In the genomic region with DNA sequence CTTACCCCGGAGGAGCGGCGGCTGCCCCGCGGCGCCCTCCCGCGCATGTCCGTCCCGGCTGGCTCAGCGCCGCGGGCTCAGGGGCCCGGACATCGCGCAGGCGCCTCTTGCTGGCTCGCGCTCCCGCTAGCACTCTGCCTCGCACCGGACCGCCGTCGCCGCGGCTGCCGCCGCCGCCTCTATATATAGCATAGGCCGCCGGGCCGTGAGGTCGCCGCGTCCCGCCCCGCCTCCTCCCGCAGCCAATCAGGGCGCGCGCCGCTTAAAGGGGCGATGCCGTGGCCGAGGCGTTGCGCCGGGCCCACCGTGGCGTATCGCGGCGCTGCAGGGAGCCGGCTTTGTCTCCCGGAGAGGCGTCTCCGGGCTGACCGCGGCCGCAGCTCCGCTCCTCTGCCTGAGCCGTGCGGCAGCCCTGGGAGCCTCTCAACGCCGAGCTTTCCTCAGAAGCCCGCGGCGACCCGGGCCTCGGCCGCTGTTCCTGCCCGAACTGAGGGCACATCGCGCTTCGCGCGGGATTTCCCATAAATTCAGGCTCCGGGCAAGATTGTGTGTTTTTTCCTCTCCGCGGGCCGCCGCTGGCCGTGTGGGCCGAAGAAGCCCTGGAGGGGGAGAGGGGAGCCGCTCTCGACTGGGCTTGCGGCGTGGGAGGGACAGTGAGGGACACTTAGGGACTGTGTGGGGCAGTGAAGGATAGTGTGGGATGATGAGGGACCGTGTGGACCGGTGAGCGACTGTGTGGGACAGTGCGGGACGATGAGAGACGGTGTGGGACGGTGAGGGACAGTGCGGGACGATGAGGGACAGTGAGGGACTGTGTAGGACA, we compare ENCODE assay signal across 1 cellular context.
A peak's percentile ranks its signal among the peaks of the same experiment; 100 is the strongest.
TF ChIP-seq lines count a peak whose summit lies in the region.

TSS of gene ERRFI1 (minus strand) at position 157 of the 823 bp plus-strand sequence. CDS start 10,690 bp downstream, outside the sequence.

TF ChIP-seq in HEK293, 187 proteins besides CTCF, POLR2A, EP300 and RAD21 (continued from another document):
- TF ChIP-seq, protein P1, sequence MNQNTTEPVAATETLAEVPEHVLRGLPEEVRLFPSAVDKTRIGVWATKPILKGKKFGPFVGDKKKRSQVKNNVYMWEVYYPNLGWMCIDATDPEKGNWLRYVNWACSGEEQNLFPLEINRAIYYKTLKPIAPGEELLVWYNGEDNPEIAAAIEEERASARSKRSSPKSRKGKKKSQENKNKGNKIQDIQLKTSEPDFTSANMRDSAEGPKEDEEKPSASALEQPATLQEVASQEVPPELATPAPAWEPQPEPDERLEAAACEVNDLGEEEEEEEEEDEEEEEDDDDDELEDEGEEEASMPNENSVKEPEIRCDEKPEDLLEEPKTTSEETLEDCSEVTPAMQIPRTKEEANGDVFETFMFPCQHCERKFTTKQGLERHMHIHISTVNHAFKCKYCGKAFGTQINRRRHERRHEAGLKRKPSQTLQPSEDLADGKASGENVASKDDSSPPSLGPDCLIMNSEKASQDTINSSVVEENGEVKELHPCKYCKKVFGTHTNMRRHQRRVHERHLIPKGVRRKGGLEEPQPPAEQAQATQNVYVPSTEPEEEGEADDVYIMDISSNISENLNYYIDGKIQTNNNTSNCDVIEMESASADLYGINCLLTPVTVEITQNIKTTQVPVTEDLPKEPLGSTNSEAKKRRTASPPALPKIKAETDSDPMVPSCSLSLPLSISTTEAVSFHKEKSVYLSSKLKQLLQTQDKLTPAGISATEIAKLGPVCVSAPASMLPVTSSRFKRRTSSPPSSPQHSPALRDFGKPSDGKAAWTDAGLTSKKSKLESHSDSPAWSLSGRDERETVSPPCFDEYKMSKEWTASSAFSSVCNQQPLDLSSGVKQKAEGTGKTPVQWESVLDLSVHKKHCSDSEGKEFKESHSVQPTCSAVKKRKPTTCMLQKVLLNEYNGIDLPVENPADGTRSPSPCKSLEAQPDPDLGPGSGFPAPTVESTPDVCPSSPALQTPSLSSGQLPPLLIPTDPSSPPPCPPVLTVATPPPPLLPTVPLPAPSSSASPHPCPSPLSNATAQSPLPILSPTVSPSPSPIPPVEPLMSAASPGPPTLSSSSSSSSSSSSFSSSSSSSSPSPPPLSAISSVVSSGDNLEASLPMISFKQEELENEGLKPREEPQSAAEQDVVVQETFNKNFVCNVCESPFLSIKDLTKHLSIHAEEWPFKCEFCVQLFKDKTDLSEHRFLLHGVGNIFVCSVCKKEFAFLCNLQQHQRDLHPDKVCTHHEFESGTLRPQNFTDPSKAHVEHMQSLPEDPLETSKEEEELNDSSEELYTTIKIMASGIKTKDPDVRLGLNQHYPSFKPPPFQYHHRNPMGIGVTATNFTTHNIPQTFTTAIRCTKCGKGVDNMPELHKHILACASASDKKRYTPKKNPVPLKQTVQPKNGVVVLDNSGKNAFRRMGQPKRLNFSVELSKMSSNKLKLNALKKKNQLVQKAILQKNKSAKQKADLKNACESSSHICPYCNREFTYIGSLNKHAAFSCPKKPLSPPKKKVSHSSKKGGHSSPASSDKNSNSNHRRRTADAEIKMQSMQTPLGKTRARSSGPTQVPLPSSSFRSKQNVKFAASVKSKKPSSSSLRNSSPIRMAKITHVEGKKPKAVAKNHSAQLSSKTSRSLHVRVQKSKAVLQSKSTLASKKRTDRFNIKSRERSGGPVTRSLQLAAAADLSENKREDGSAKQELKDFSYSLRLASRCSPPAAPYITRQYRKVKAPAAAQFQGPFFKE (tag by site-specific recombination; IDR thresholded peaks at IDR 0.05; ENCODE audit: borderline replicate concordance) = peak; percentile 99; the same call in 1 of the 2 replicates
- TF ChIP-seq TCF7L2 (IDR thresholded peaks at IDR 0.05; ENCODE audit: borderline replicate concordance, low read depth, low read length) = no peak
- no peak for TF ChIP-seq ZNF624 (tag by site-specific recombination; IDR thresholded peaks at IDR 0.05)
- peak; percentile 42; the same call in 1 of the 2 replicates for TF ChIP-seq ZNF394 (tag by site-specific recombination; IDR thresholded peaks at IDR 0.05; ENCODE audit: borderline replicate concordance)
- 0 out of 2 replicates have a peak, but pooled peaks have one; percentile 5 for TF ChIP-seq ZSCAN16 (tag by site-specific recombination; IDR thresholded peaks at IDR 0.05)
- peak; percentile 75 for TF ChIP-seq ZNF335 (tag by site-specific recombination; conservative IDR thresholded peaks at IDR 0.05)
- TF ChIP-seq HOXC10 (CRISPR knock-in tag; IDR thresholded peaks at IDR 0.05) = no peak
- peak; percentile 78 for TF ChIP-seq ZBTB8A (tag by site-specific recombination; IDR thresholded peaks at IDR 0.05)
- TF ChIP-seq KLF9 (tag by site-specific recombination; IDR thresholded peaks at IDR 0.05; ENCODE audit: low read depth) = 0 out of 2 replicates have a peak, but pooled peaks have one; percentile 1
- TF ChIP-seq, protein P2, sequence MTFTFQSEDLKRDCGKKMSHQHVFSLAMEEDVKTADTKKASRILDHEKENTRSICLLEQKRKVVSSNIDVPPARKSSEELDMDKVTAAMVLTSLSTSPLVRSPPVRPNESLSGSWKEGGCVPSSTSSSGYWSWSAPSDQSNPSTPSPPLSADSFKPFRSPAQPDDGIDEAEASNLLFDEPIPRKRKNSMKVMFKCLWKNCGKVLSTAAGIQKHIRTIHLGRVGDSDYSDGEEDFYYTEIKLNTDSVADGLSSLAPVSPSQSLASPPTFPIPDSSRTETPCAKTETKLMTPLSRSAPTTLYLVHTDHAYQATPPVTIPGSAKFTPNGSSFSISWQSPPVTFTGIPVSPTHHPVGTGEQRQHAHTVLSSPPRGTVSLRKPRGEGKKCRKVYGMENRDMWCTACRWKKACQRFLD (tag by site-specific recombination; IDR thresholded peaks at IDR 0.05) = no peak
- peak; percentile 60; the same call in 1 of the 2 replicates for TF ChIP-seq ZBTB17 (tag by site-specific recombination; IDR thresholded peaks at IDR 0.05)
- TF ChIP-seq KLF17 (tag by site-specific recombination; IDR thresholded peaks at IDR 0.05) = peak; percentile 34; the same call in 1 of the 2 replicates
- TF ChIP-seq ZBTB6 (tag by site-specific recombination; IDR thresholded peaks at IDR 0.05) = peak; percentile 38; the same call in 1 of the 2 replicates
- TF ChIP-seq ZNF600 (tag by site-specific recombination; IDR thresholded peaks at IDR 0.05) = peak; percentile 84; the same call in 1 of the 2 replicates
- TF ChIP-seq ZSCAN30 (tag by site-specific recombination; IDR thresholded peaks at IDR 0.05) = peak; percentile 92
- no peak for TF ChIP-seq ZNF426 (tag by site-specific recombination; IDR thresholded peaks at IDR 0.05)
- peak; percentile 80 for TF ChIP-seq ZEB2 (tag by site-specific recombination; IDR thresholded peaks at IDR 0.05)
- TF ChIP-seq ZNF660 (tag by site-specific recombination; IDR thresholded peaks at IDR 0.05) = peak; percentile 11; the same call in 1 of the 2 replicates
- peak; percentile 92 for TF ChIP-seq GLIS2 (tag by site-specific recombination; IDR thresholded peaks at IDR 0.05)
- TF ChIP-seq ZNF629 (tag by site-specific recombination; IDR thresholded peaks at IDR 0.05) = peak; percentile 36; the same call in 1 of the 2 replicates
- peak; percentile 13; the same call in 1 of the 2 replicates for TF ChIP-seq ZNF843 (tag by site-specific recombination; IDR thresholded peaks at IDR 0.05)
- TF ChIP-seq ZFHX2 (tag by site-specific recombination; conservative IDR thresholded peaks at IDR 0.05) = peak; percentile 98
- TF ChIP-seq ZBTB44 (tag by site-specific recombination; IDR thresholded peaks at IDR 0.05) = 0 out of 2 replicates have a peak, but pooled peaks have one; percentile 16
- peak; percentile 53; the same call in 1 of the 2 replicates for TF ChIP-seq SP7 (tag by site-specific recombination; IDR thresholded peaks at IDR 0.05)
- TF ChIP-seq, protein P3, sequence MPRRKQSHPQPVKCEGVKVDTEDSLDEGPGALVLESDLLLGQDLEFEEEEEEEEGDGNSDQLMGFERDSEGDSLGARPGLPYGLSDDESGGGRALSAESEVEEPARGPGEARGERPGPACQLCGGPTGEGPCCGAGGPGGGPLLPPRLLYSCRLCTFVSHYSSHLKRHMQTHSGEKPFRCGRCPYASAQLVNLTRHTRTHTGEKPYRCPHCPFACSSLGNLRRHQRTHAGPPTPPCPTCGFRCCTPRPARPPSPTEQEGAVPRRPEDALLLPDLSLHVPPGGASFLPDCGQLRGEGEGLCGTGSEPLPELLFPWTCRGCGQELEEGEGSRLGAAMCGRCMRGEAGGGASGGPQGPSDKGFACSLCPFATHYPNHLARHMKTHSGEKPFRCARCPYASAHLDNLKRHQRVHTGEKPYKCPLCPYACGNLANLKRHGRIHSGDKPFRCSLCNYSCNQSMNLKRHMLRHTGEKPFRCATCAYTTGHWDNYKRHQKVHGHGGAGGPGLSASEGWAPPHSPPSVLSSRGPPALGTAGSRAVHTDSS (tag by site-specific recombination; IDR thresholded peaks at IDR 0.05) = no peak
- TF ChIP-seq ZNF561 (tag by site-specific recombination; IDR thresholded peaks at IDR 0.05; ENCODE audit: borderline replicate concordance) = peak; percentile 43; the same call in 1 of the 2 replicates
